33 cellular contexts compared by ENCODE assay signal in genomic region chr10:71724539-71724938, GRCh38. TPM values are rescaled to one million over a fixed set of nuclear protein-coding genes. Genes with fewer than 3 reads are reported as not detected.
DNase-seq lines count a peak whose midpoint lies in the region; ATAC-seq, FAIRE-seq and TF ChIP-seq lines count a peak whose summit lies in the region.
"Had no signal": no experiment of that assay in that cellular context is flagged by ENCODE, and none has a peak within 500 bp of the region (broad histone marks: within the 10 kb centered on the region; RNA-seq: fewer than 3 reads in every experiment).

No MANE protein-coding gene starts in this region.

- TF ChIP-seq POLR2A in K562 (conservative IDR thresholded peaks at IDR 0.05), result no peak

- H3K36me3 ChIP-seq in K562 (ENCODE audit: control insufficient read depth, insufficient read depth, low read length), result no peaks in the 10 kb centered on the region
- H3K36me3 ChIP-seq: esophagus squamous epithelium, sigmoid colon, SJSA1, uterus had no signal

- H4K20me1 ChIP-seq in K562 (replicated peaks; ENCODE audit: control insufficient read depth, insufficient read depth, low read length), result no peaks in the 10 kb centered on the region

- CTCF ChIA-PET in K562 (lab: Yijun Ruan, JAX; ENCODE audit: low intra/inter-chr PET ratio), result interaction anchor here (0.9 kb wide), 1 partner anchor 172 kb away, joined by 3 read pairs; no protein-coding TSS in a partner anchor

- ATAC-seq in T-helper 17 cell (no peak), K562 (no peak)
- ATAC-seq in stimulated activated naive B cell treated with anti-CD40 and anti-IgM and Interleukin-4, amounts not matched to agents 10 μg/mL and 1 μg/mL and 100 μg/mL, for 72 hours (replicated peaks), result no peak
- ATAC-seq: psoas muscle had no signal

- POLR2A ChIA-PET in K562 (lab: Yijun Ruan, JAX), result interaction anchor here (0.8 to 1.4 kb wide), 3 partner anchors 18 to 157 kb away, joined by 3 read pairs; no protein-coding TSS in a partner anchor

- no peaks in the 10 kb centered on the region for H3K9me3 Mint-ChIP-seq in activated naive CD4-positive, alpha-beta T cell treated with anti-CD3 and anti-CD28 coated beads, Interleukin-2, amount 50 U/mL, for 24 hours
- H3K9me3 Mint-ChIP-seq in stimulated activated naive B cell treated with anti-CD40 and anti-IgM and Interleukin-4, amounts not matched to agents 10 μg/mL and 1 μg/mL and 100 μg/mL, for 72 hours, result no peaks in the 10 kb centered on the region

- no peak overlapping the region for H3K4me2 ChIP-seq in K562 (ENCODE audit: insufficient read depth, low read length)

- peak overlapping the region; percentile 99 for H3K27ac Mint-ChIP-seq in activated naive CD4-positive, alpha-beta T cell treated with anti-CD3 and anti-CD28 coated beads, Interleukin-2, amount 50 U/mL, for 24 hours
- H3K27ac Mint-ChIP-seq in T-helper 17 cell, result peak overlapping the region; percentile 94
- H3K27ac Mint-ChIP-seq in stimulated activated naive B cell treated with anti-CD40 and anti-IgM and Interleukin-4, amounts not matched to agents 10 μg/mL and 1 μg/mL and 100 μg/mL, for 72 hours, result peak overlapping the region; percentile 37

- H3K9me1 ChIP-seq in K562 (ENCODE audit: control insufficient read depth, insufficient read depth, low read length), result no peaks in the 10 kb centered on the region

- H3K79me2 ChIP-seq in K562 (ENCODE audit: control insufficient read depth, insufficient read depth, low read length), result no peaks in the 10 kb centered on the region

- 70% methylated on average over 6 of the region's 6 CpGs for WGBS in K562 (ENCODE audit: insufficient coverage, low coverage, missing lambda C conversion rate)

- no peaks in the 10 kb centered on the region for H3K36me3 Mint-ChIP-seq in activated naive CD4-positive, alpha-beta T cell treated with anti-CD3 and anti-CD28 coated beads, Interleukin-2, amount 50 U/mL, for 24 hours
- H3K36me3 Mint-ChIP-seq in T-helper 17 cell (ENCODE audit: low read depth), result peaks cover 2% of the 10 kb centered on the region
- no peaks in the 10 kb centered on the region for H3K36me3 Mint-ChIP-seq in stimulated activated naive B cell treated with anti-CD40 and anti-IgM and Interleukin-4, amounts not matched to agents 10 μg/mL and 1 μg/mL and 100 μg/mL, for 72 hours

- no peak overlapping the region for H3K27ac ChIP-seq in K562 (ENCODE audit: extremely low read depth, low read depth, low read length)
- H3K27ac ChIP-seq: C4-2B, esophagus squamous epithelium, HL-60, psoas muscle, sigmoid colon, SJSA1, uterus had no signal

- peak overlapping the region; percentile 16 for H3K4me3 Mint-ChIP-seq in activated naive CD4-positive, alpha-beta T cell treated with anti-CD3 and anti-CD28 coated beads, Interleukin-2, amount 50 U/mL, for 24 hours
- H3K4me3 Mint-ChIP-seq in T-helper 17 cell, result no peak overlapping the region
- no peak overlapping the region for H3K4me3 Mint-ChIP-seq in stimulated activated naive B cell treated with anti-CD40 and anti-IgM and Interleukin-4, amounts not matched to agents 10 μg/mL and 1 μg/mL and 100 μg/mL, for 72 hours

- no peaks in the 10 kb centered on the region for H3K27me3 ChIP-seq in K562 (ENCODE audit: control insufficient read depth in 2 of 2, insufficient read depth in 2 of 2, low read length in 2 of 2)
- H3K27me3 ChIP-seq: esophagus squamous epithelium, sigmoid colon, SJSA1, uterus had no signal

- H3K4me1 ChIP-seq in K562 (replicated peaks in 1 of 2; ENCODE audit: control insufficient read depth in 2 of 2, insufficient read depth in 2 of 2, low read length in 2 of 2), result peaks cover 31 to 48% of the 10 kb centered on the region in 2 experiments

- TF ChIP-seq EP300 in K562 (IDR thresholded peaks at IDR 0.05; ENCODE audit: low read length), result no peak

- no peak overlapping the region for H2AFZ ChIP-seq in K562 (ENCODE audit: low read depth, low read length)

- peaks cover 85% of the 10 kb centered on the region for H3K4me1 Mint-ChIP-seq in activated naive CD4-positive, alpha-beta T cell treated with anti-CD3 and anti-CD28 coated beads, Interleukin-2, amount 50 U/mL, for 24 hours
- H3K4me1 Mint-ChIP-seq in T-helper 17 cell, result peaks cover 59% of the 10 kb centered on the region
- peaks cover 32 to 49% of the 10 kb centered on the region in 2 donors for H3K4me1 Mint-ChIP-seq in stimulated activated naive B cell treated with anti-CD40 and anti-IgM and Interleukin-4, amounts not matched to agents 10 μg/mL and 1 μg/mL and 100 μg/mL, for 72 hours

- no peak for DNase-seq in activated naive CD4-positive, alpha-beta T cell treated with Interleukin-2 at 50 U/mL for 16 hours
- DNase-seq in T-helper 17 cell (no peak), K562 (ENCODE audit: extremely low read depth in 1 of 4, low spot score in 3 of 4) (no peak), NCI-H345 treated with DMSO at 0.1 percent for 48 hours (lab: John Stamatoyannopoulos, UW; ENCODE audit: unreplicated experiment) (no peak), posterior cingulate gyrus (no peak), SIG-M5 (lab: John Stamatoyannopoulos, UW) (no peak)
- DNase-seq in stimulated activated naive B cell treated with anti-CD40 and anti-IgM and Interleukin-4, amounts not matched to agents 10 μg/mL and 1 μg/mL and 100 μg/mL, for 72 hours, result no peak
- DNase-seq: activated CD4-positive, alpha-beta T cell treated with anti-CD3 and anti-CD28 coated beads for 1 hour; activated effector memory CD4-positive, alpha-beta T cell treated with anti-CD3 and anti-CD28 coated beads, Interleukin-2, amount 50 U/mL, for 16 hours; anterior cingulate cortex; esophagus squamous epithelium; foreskin melanocyte; Karpas-422; mammary epithelial cell; NCI-H1436 treated with DMSO at 0.1 percent for 48 hours; NCI-H446; NCI-H774; psoas muscle; sigmoid colon; stimulated activated CD4-positive, alpha-beta T cell treated with anti-CD3 and anti-CD28 coated beads, Interleukin-4, amount 100 ng/mL, for 24 hours; stimulated activated naive CD4-positive, alpha-beta T cell treated with Interleukin-2 at 50 U/mL for 16 hours; T-helper 1 cell; uterus had no signal

- FAIRE-seq in K562 (lab: Jason Lieb, UNC), result no peak
- FAIRE-seq: colon, endometrium, H54 had no signal

- intact Hi-C loops in K562 (cut with micrococcal nuclease) (no loop called here), posterior cingulate gyrus (cut with DNase I) (no loop called here)

- no peak overlapping the region for H3K4me3 ChIP-seq in K562
- H3K4me3 ChIP-seq: esophagus squamous epithelium, psoas muscle, sigmoid colon, SJSA1, uterus had no signal

- no peak for TF ChIP-seq CTCF in K562 (IDR thresholded peaks at IDR 0.05 in 2 of 3, conservative IDR thresholded peaks at IDR 0.05 in 1 of 3; ENCODE audit: insufficient read depth in 2 of 3, low read depth in 1 of 3, low read length in 3 of 3)

- TF ChIP-seq RAD21 in K562 (CRISPR knock-in tag; conservative IDR thresholded peaks at IDR 0.05 in 1 of 2, IDR thresholded peaks at IDR 0.05 in 1 of 2), result no peak

- no peaks in the 10 kb centered on the region for H3K27me3 Mint-ChIP-seq in activated naive CD4-positive, alpha-beta T cell treated with anti-CD3 and anti-CD28 coated beads, Interleukin-2, amount 50 U/mL, for 24 hours
- no peaks in the 10 kb centered on the region for H3K27me3 Mint-ChIP-seq in T-helper 17 cell
- peaks cover 6 to 22% of the 10 kb centered on the region in 2 donors for H3K27me3 Mint-ChIP-seq in stimulated activated naive B cell treated with anti-CD40 and anti-IgM and Interleukin-4, amounts not matched to agents 10 μg/mL and 1 μg/mL and 100 μg/mL, for 72 hours

- no peak overlapping the region for H3K9ac ChIP-seq in K562 (ENCODE audit: insufficient read depth in 1 of 2, low read depth in 2 of 2, low read length in 2 of 2)

- in situ Hi-C loops in K562 (cut with MboI), result no loop called here

- H3K9me3 ChIP-seq in T-helper 17 cell (ENCODE audit: control insufficient read depth, low read length, poor library complexity, severe bottlenecking), result no peaks in the 10 kb centered on the region
- no peaks in the 10 kb centered on the region for H3K9me3 ChIP-seq in K562 (replicated peaks; ENCODE audit: control insufficient read depth, insufficient read depth, low read depth, low read length)
- H3K9me3 ChIP-seq: esophagus squamous epithelium, psoas muscle, sigmoid colon, SJSA1, uterus had no signal

- BruUV-seq in K562 (replicated peaks; lab: Mats Ljungman, UMichigan), result no TSS peak

RNA-seq across cellular contexts. Expression of gene C10orf105, which starts 5.0 kb away (rescaled TPM):
- total RNA-seq in T-helper 17 cell, result under 1 TPM; 0.31 to 0.37 TPM
- total RNA-seq in K562 (2011; cell fraction: chromatin; rRNA removed; ENCODE audit: low replicate concordance), result 0.09 TPM in 1 of 2 replicates, not detected in the other
- 0.17 TPM in 1 of 2 replicates, not detected in the other for total RNA-seq in K562 (2011; cell fraction: nucleolus; rRNA removed)
- not detected in 2 replicates for total RNA-seq in K562 (2011; cell fraction: nucleoplasm; rRNA removed)
- total RNA-seq in K562 (2014; rRNA removed), result not detected in 2 replicates
- 0.03 and 0.04 TPM in 2 replicates for total RNA-seq in K562 (2014; rRNA removed; fragmentation: Illumina TruSeq; extraction: Trizol)
- total RNA-seq in K562 (2015; rRNA removed; fragmentation: Illumina TruSeq; extraction: Trizol), result 0.15 and 0.25 TPM in 2 replicates
- 0.09 TPM in 2 replicates for total RNA-seq in K562 (2021)
- 0.04 TPM in 2 replicates for polyA plus RNA-seq in K562 (2011; rRNA removed)
- 0.01 and 0.12 TPM in 2 replicates for polyA plus RNA-seq in K562 (2011; cell fraction: cytosol; rRNA removed)
- 0.10 TPM in 1 of 2 replicates, not detected in the other for polyA plus RNA-seq in K562 (2011; cell fraction: nucleus; rRNA removed)
- 0.40 and 0.58 TPM in 2 replicates for polyA plus RNA-seq in K562 (2012)
- 0.03 and 0.07 TPM in 2 replicates for polyA plus RNA-seq in K562 (2014; fragmentation: Illumina TruSeq; extraction: Trizol)
- not detected for polyA plus RNA-seq in K562 (2014; fragmentation: Nextera tagmentation; extraction: Ambion mirVana)
- polyA plus RNA-seq in K562 (2014; rRNA removed), result 0.04 and 0.11 TPM in 2 replicates
- polyA minus RNA-seq in K562 (2011; rRNA and poly(A)+ RNA removed), result 0.18 TPM in 1 of 2 replicates, not detected in the other
- 0.19 TPM in 1 of 2 replicates, not detected in the other for polyA minus RNA-seq in K562 (2011; cell fraction: cytosol; rRNA and poly(A)+ RNA removed)
- under 0.01 and 0.11 TPM in 2 replicates for polyA minus RNA-seq in K562 (2011; cell fraction: nucleus; rRNA and poly(A)+ RNA removed)
- total RNA-seq: bronchial epithelial cell, G401, psoas muscle, SJSA1 had no signal
- polyA plus RNA-seq: AG04450, mammary epithelial cell had no signal

RNA-seq across cellular contexts. Expression of gene VSIR, which starts 48.8 kb away (rescaled TPM):
- total RNA-seq in T-helper 17 cell, result 100 to 1,000 TPM; 119 to 124 TPM
- total RNA-seq in K562 (2011; cell fraction: chromatin; rRNA removed; ENCODE audit: low replicate concordance), result 4.2 and 14.4 TPM in 2 replicates
- total RNA-seq in K562 (2011; cell fraction: nucleolus; rRNA removed), result 9.6 and 14.8 TPM in 2 replicates
- 9.2 and 10.6 TPM in 2 replicates for total RNA-seq in K562 (2011; cell fraction: nucleoplasm; rRNA removed)
- total RNA-seq in K562 (2014; rRNA removed), result 12.7 and 13.1 TPM in 2 replicates
- 2.4 and 3.0 TPM in 2 replicates for total RNA-seq in K562 (2014; rRNA removed; fragmentation: Illumina TruSeq; extraction: Trizol)
- total RNA-seq in K562 (2015; rRNA removed; fragmentation: Illumina TruSeq; extraction: Trizol), result 20.1 and 20.5 TPM in 2 replicates
- total RNA-seq in K562 (2021), result 15.2 and 15.7 TPM in 2 replicates
- polyA plus RNA-seq in K562 (2011; rRNA removed), result 6.3 and 7.9 TPM in 2 replicates
- 4.8 and 19.8 TPM in 2 replicates for polyA plus RNA-seq in K562 (2011; cell fraction: cytosol; rRNA removed)
- 7.5 and 24.7 TPM in 2 replicates for polyA plus RNA-seq in K562 (2011; cell fraction: nucleus; rRNA removed)
- 17.5 and 209 TPM in 2 replicates for polyA plus RNA-seq in K562 (2012)
- polyA plus RNA-seq in K562 (2014; fragmentation: Illumina TruSeq; extraction: Trizol), result 12.1 and 15.1 TPM in 2 replicates
- under 1 TPM; 0.14 to 0.41 TPM for polyA plus RNA-seq in K562 (2014; fragmentation: Nextera tagmentation; extraction: Ambion mirVana)
- polyA plus RNA-seq in K562 (2014; rRNA removed), result 9.3 and 12.6 TPM in 2 replicates
- 2.1 and 6.2 TPM in 2 replicates for polyA minus RNA-seq in K562 (2011; rRNA and poly(A)+ RNA removed)
- 4.9 and 8.1 TPM in 2 replicates for polyA minus RNA-seq in K562 (2011; cell fraction: cytosol; rRNA and poly(A)+ RNA removed)
- 6.1 and 8.9 TPM in 2 replicates for polyA minus RNA-seq in K562 (2011; cell fraction: nucleus; rRNA and poly(A)+ RNA removed)

Comparison
In these comparisons a context has a peak if more than half of its experiments do, and no peak if none do; other contexts are left out.
1. H3K27ac Mint-ChIP-seq: peak in every context shown above with its lines; median percentile 99 in activated naive CD4-positive, alpha-beta T cell treated with anti-CD3 and anti-CD28 coated beads, Interleukin-2, amount 50 U/mL, for 24 hours; 94 in T-helper 17 cell; 37 in stimulated activated naive B cell treated with anti-CD40 and anti-IgM and Interleukin-4, amounts not matched to agents 10 μg/mL and 1 μg/mL and 100 μg/mL, for 72 hours.
2. RNA of gene VSIR, which starts 48.8 kb away (total RNA-seq): 119 to 124 TPM in T-helper 17 cell; 2.4 to 20.5 TPM in K562; every median in the first group is over 4 times any median in the second.